22 cellular contexts compared by ENCODE assay signal in genomic region chr16:78650675-78651074, GRCh38.
DNase-seq lines count a peak whose midpoint lies in the region; ATAC-seq, FAIRE-seq and TF ChIP-seq lines count a peak whose summit lies in the region.
"Had no signal": no experiment of that assay in that cellular context is flagged by ENCODE, and none has a peak within 500 bp of the region (broad histone marks: within the 10 kb centered on the region; RNA-seq: fewer than 3 reads in every experiment).

No MANE protein-coding gene starts in this region.

- TF ChIP-seq RAD21 in HepG2 (CRISPR knock-in tag; IDR thresholded peaks at IDR 0.05) = no peak

- POLR2A ChIA-PET in HepG2 (lab: Yijun Ruan, JAX) = no interaction called here

- H3K27me3 Mint-ChIP-seq in T-helper 17 cell (no peaks in the 10 kb centered on the region), neural progenitor cell (ENCODE audit: insufficient read depth, low read depth) (peaks cover 3% of the 10 kb centered on the region)
- H3K27me3 Mint-ChIP-seq: B cell, IgD-negative memory B cell had no signal

- H3K9me3 ChIP-seq in HepG2 (ENCODE audit: low read length) = no peaks in the 10 kb centered on the region
- H3K9me3 ChIP-seq in right lobe of liver = no peaks in the 10 kb centered on the region
- H3K9me3 ChIP-seq in T-helper 17 cell (ENCODE audit: control insufficient read depth, low read length, poor library complexity, severe bottlenecking) = no peaks in the 10 kb centered on the region
- no peaks in the 10 kb centered on the region for H3K9me3 ChIP-seq in neural progenitor cell (ENCODE audit: low read depth)
- H3K9me3 ChIP-seq: BLaER1 treated with 17β-estradiol and CSF1 and Interleukin-3, amounts not matched to agents 10 nM and 100 nM; HAP-1 had no signal

- H3K79me2 ChIP-seq in HepG2 (ENCODE audit: insufficient read depth, low read length) (no peaks in the 10 kb centered on the region), neural progenitor cell (ENCODE audit: low read depth) (no peaks in the 10 kb centered on the region)

- H4K20me1 ChIP-seq in HepG2 (ENCODE audit: insufficient read depth, low read length) (no peaks in the 10 kb centered on the region), neural progenitor cell (ENCODE audit: low read depth) (no peaks in the 10 kb centered on the region)
- H4K20me1 ChIP-seq: BLaER1 treated with 17β-estradiol and CSF1 and Interleukin-3, amounts not matched to agents 10 nM and 100 nM had no signal

- no TSS peak for BruUV-seq in HepG2 (replicated peaks; lab: Mats Ljungman, UMichigan)

- no peak overlapping the region for H3K4me3 Mint-ChIP-seq in T-helper 17 cell
- no peak overlapping the region for H3K4me3 Mint-ChIP-seq in neural progenitor cell
- H3K4me3 Mint-ChIP-seq: B cell; CD8-positive, alpha-beta T cell; IgD-negative memory B cell had no signal

- FAIRE-seq in HepG2 (lab: Jason Lieb, UNC) (no peak), GM12892 (lab: Jason Lieb, UNC) (no peak)
- FAIRE-seq: GM12878, GM18507 had no signal

- CTCF ChIA-PET in HepG2 (lab: Yijun Ruan, JAX; ENCODE audit: low intra/inter-chr PET ratio, low total read pairs) = no interaction called here

- H3K36me3 Mint-ChIP-seq in T-helper 17 cell (ENCODE audit: low read depth) = peaks cover 2% of the 10 kb centered on the region
- peaks cover 3% of the 10 kb centered on the region for H3K36me3 Mint-ChIP-seq in neural progenitor cell
- H3K36me3 Mint-ChIP-seq: CD8-positive, alpha-beta T cell had no signal

- no peak for TF ChIP-seq EP300 in HepG2 (IDR thresholded peaks at IDR 0.05; ENCODE audit: low read depth in 2 of 2, low read length in 2 of 2)
- TF ChIP-seq EP300 in HepG2 (CRISPR knock-in tag; IDR thresholded peaks at IDR 0.05; ENCODE audit: borderline replicate concordance) = no peak

- H3K27ac ChIP-seq in HepG2 (ENCODE audit: extremely low read length, insufficient read depth, low read length) (no peak overlapping the region), right lobe of liver (no peak overlapping the region), neural progenitor cell (no peak overlapping the region)
- H3K27ac ChIP-seq: BLaER1 treated with 17β-estradiol and CSF1 and Interleukin-3, amounts not matched to agents 10 nM and 100 nM; GM23248; HL-60 had no signal

- no peaks in the 10 kb centered on the region for H3K27me3 ChIP-seq in HepG2 (ENCODE audit: control insufficient read depth in 1 of 2, insufficient read depth in 2 of 2, low read length in 2 of 2)
- H3K27me3 ChIP-seq in right lobe of liver = no peaks in the 10 kb centered on the region
- H3K27me3 ChIP-seq in neural progenitor cell = no peaks in the 10 kb centered on the region
- H3K27me3 ChIP-seq: BLaER1 treated with 17β-estradiol and CSF1 and Interleukin-3, amounts not matched to agents 10 nM and 100 nM had no signal

- H2AFZ ChIP-seq in HepG2 (ENCODE audit: low read length) = no peak overlapping the region
- no peak overlapping the region for H2AFZ ChIP-seq in neural progenitor cell (replicated peaks)
- H2AFZ ChIP-seq: GM23248 had no signal

- H3K4me3 ChIP-seq in HepG2 (replicated peaks in 1 of 3; ENCODE audit: insufficient read depth in 1 of 3, low read depth in 2 of 3, low read length in 3 of 3) (no peak overlapping the region), right lobe of liver (no peak overlapping the region), neural progenitor cell (no peak overlapping the region)
- H3K4me3 ChIP-seq: BLaER1 treated with 17β-estradiol and CSF1 and Interleukin-3, amounts not matched to agents 10 nM and 100 nM; GM12878; GM23248; HAP-1 had no signal

- H3K9me3 Mint-ChIP-seq in neural progenitor cell = peaks cover 4% of the 10 kb centered on the region
- H3K9me3 Mint-ChIP-seq: CD8-positive, alpha-beta T cell had no signal

- H3F3A ChIP-seq in neural progenitor cell (ENCODE audit: low read depth) = no peaks in the 10 kb centered on the region

- H3K4me2 ChIP-seq in HepG2 (ENCODE audit: low read depth, low read length) (no peak overlapping the region), neural progenitor cell (no peak overlapping the region)
- H3K4me2 ChIP-seq: BLaER1 treated with 17β-estradiol and CSF1 and Interleukin-3, amounts not matched to agents 10 nM and 100 nM had no signal

- ATAC-seq in HepG2 = no peak
- ATAC-seq in right lobe of liver = no peak
- ATAC-seq in T-helper 17 cell = no peak
- ATAC-seq in GM18498 (IDR thresholded peaks at IDR 0.05; ENCODE audit: unreplicated experiment) = no peak
- ATAC-seq: CD8-positive, alpha-beta T cell; GM12878 had no signal

- DNase-seq in HepG2 (ENCODE audit: low spot score) = no peak
- DNase-seq in right lobe of liver = no peak
- DNase-seq in T-helper 17 cell = no peak
- no peak for DNase-seq in neural progenitor cell (ENCODE audit: low spot score)
- no peak for DNase-seq in GM12892 (ENCODE audit: insufficient read length)
- DNase-seq in medulla oblongata (ENCODE audit: extremely low spot score) = no peak
- DNase-seq: 8988T; Calu3; CD8-positive, alpha-beta T cell; DMS 273 treated with DMSO at 0.1 percent for 48 hours; DMS53; DND-41; EL; GM23248 had no signal

- H3K4me1 Mint-ChIP-seq in T-helper 17 cell = peaks cover 5% of the 10 kb centered on the region
- peaks cover 10% of the 10 kb centered on the region for H3K4me1 Mint-ChIP-seq in neural progenitor cell
- H3K4me1 Mint-ChIP-seq: B cell, IgD-negative memory B cell had no signal

- 68% methylated on average over 5 of the region's 5 CpGs for WGBS in HepG2 (ENCODE audit: low lambda C conversion rate)
- WGBS in right lobe of liver (ENCODE audit: insufficient coverage, low coverage, low lambda C conversion rate, missing lambda C conversion rate) = 88% methylated on average over 5 of the region's 5 CpGs

- H3K9ac ChIP-seq in HepG2 (ENCODE audit: insufficient read depth, low read depth, low read length) = no peak overlapping the region
- no peak overlapping the region for H3K9ac ChIP-seq in neural progenitor cell
- H3K9ac ChIP-seq: BLaER1 treated with 17β-estradiol and CSF1 and Interleukin-3, amounts not matched to agents 10 nM and 100 nM; GM23248 had no signal

- H3K36me3 ChIP-seq in HepG2 (replicated peaks in 1 of 2; ENCODE audit: control insufficient read depth in 1 of 2, insufficient read depth in 2 of 2, low read length in 2 of 2) (no peaks in the 10 kb centered on the region), right lobe of liver (no peaks in the 10 kb centered on the region), neural progenitor cell (no peaks in the 10 kb centered on the region)
- H3K36me3 ChIP-seq: BLaER1 treated with 17β-estradiol and CSF1 and Interleukin-3, amounts not matched to agents 10 nM and 100 nM; HAP-1 had no signal

- intact Hi-C loops in HepG2 (cut with micrococcal nuclease; ENCODE audit: unreplicated experiment) (no loop called here), right lobe of liver (cut with DNase I) (no loop called here)

- in situ Hi-C loops in HepG2 (cut with HindIII; ENCODE audit: extremely low pct_ligation_motif_present, low pct_unique_long_range_greater_than_20kb) = no loop called here

- H3K27ac Mint-ChIP-seq in T-helper 17 cell = peak overlapping the region; percentile 5
- peak overlapping the region; percentile 4 for H3K27ac Mint-ChIP-seq in neural progenitor cell
- H3K27ac Mint-ChIP-seq: B cell; CD8-positive, alpha-beta T cell had no signal

- TF ChIP-seq CTCF in HepG2 (CRISPR knock-in tag; IDR thresholded peaks at IDR 0.05) (no peak), right lobe of liver (IDR thresholded peaks at IDR 0.05) (no peak), neural progenitor cell (IDR thresholded peaks at IDR 0.05) (no peak)

- TF ChIP-seq POLR2A in HepG2 (IDR thresholded peaks at IDR 0.05; ENCODE audit: insufficient read depth in 1 of 2, low read depth in 2 of 2, low read length in 2 of 2) = no peak
- TF ChIP-seq POLR2A in right lobe of liver (IDR thresholded peaks at IDR 0.05) = no peak
- TF ChIP-seq POLR2A in GM12892 (IDR thresholded peaks at IDR 0.05; ENCODE audit: low read depth, low read length) = no peak

- H3K4me1 ChIP-seq in HepG2 (ENCODE audit: insufficient read depth, low read length) = peaks cover 14% of the 10 kb centered on the region; the same call in 1 of the 2 replicates
- peaks cover 0 to 17% (median 5%) of the 10 kb centered on the region in 4 donors for H3K4me1 ChIP-seq in right lobe of liver
- H3K4me1 ChIP-seq in neural progenitor cell = no peaks in the 10 kb centered on the region
- H3K4me1 ChIP-seq: HAP-1 had no signal

TF ChIP-seq in HepG2, 621 proteins besides CTCF, POLR2A, EP300 and RAD21 (continues in another document):
- TF ChIP-seq SMARCC2 (IDR thresholded peaks at IDR 0.05) = no peak
- TF ChIP-seq HNRNPUL1 (IDR thresholded peaks at IDR 0.05; ENCODE audit: low read depth, low read length) = no peak
- no peak for TF ChIP-seq RORA (CRISPR knock-in tag; IDR thresholded peaks at IDR 0.05)
- no peak for TF ChIP-seq ZBTB7A (CRISPR knock-in tag; IDR thresholded peaks at IDR 0.05)
- TF ChIP-seq, protein P1, sequence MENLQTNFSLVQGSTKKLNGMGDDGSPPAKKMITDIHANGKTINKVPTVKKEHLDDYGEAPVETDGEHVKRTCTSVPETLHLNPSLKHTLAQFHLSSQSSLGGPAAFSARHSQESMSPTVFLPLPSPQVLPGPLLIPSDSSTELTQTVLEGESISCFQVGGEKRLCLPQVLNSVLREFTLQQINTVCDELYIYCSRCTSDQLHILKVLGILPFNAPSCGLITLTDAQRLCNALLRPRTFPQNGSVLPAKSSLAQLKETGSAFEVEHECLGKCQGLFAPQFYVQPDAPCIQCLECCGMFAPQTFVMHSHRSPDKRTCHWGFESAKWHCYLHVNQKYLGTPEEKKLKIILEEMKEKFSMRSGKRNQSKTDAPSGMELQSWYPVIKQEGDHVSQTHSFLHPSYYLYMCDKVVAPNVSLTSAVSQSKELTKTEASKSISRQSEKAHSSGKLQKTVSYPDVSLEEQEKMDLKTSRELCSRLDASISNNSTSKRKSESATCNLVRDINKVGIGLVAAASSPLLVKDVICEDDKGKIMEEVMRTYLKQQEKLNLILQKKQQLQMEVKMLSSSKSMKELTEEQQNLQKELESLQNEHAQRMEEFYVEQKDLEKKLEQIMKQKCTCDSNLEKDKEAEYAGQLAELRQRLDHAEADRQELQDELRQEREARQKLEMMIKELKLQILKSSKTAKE (CRISPR knock-in tag; IDR thresholded peaks at IDR 0.05; ENCODE audit: borderline replicate concordance) = no peak
- TF ChIP-seq SRF (IDR thresholded peaks at IDR 0.05; ENCODE audit: low read depth, low read length) = no peak
- TF ChIP-seq STAT5B (CRISPR knock-in tag; IDR thresholded peaks at IDR 0.05) = no peak
- peak; percentile 87 to 89 for TF ChIP-seq MAFK (conservative IDR thresholded peaks at IDR 0.05 in 1 of 2, IDR thresholded peaks at IDR 0.05 in 1 of 2; ENCODE audit: low read length in 2 of 2)
